8 cellular contexts compared by ENCODE assay signal in the genomic region with DNA sequence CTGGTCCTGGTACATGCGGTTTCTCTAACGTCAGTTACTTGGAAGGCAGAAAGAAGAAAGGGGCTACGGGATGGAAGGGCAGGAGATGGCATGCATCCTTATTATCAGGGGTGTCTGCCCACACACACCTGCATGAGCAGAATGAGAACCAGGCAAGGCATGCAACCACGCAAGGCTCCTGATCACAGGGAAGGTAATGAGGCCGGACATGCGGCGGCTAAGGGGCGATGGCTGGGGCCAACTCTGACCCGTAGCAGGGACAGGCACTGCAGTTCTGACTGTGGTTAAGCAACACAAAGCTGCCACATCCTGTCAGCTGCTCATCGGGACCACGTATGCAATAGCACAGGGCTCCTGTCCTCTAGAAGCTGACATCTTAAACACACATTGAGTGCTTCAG.
DNase-seq lines count a peak whose midpoint lies in the region; TF ChIP-seq lines count a peak whose summit lies in the region.

No MANE protein-coding gene starts in this region.

- H3K9me3 Mint-ChIP-seq in activated T-cell treated with anti-CD3 and anti-CD28 coated beads, Interleukin-2, amount 50 U/mL, for 24 hours: no peaks in the 10 kb centered on the region
- H3K9me3 Mint-ChIP-seq in osteocyte (ENCODE audit: unreplicated experiment): peaks cover 6% of the 10 kb centered on the region

- H3K27ac Mint-ChIP-seq in activated T-cell treated with anti-CD3 and anti-CD28 coated beads, Interleukin-2, amount 50 U/mL, for 24 hours: peak overlapping the region; percentile 88
- peak overlapping the region; percentile 19 for H3K27ac Mint-ChIP-seq in osteocyte (ENCODE audit: unreplicated experiment)

- TF ChIP-seq CTCF in GM20000 (IDR thresholded peaks at IDR 0.05; ENCODE audit: extremely low read depth, missing control alignments) (no peak), osteocyte (IDR thresholded peaks at IDR 0.05) (no peak)

- peak; percentile 27 for DNase-seq in AG08395 (ENCODE audit: low spot score)
- DNase-seq in GM20000 (ENCODE audit: low spot score): peak; percentile 60
- DNase-seq in Jurkat, Clone E6-1 (ENCODE audit: low read depth, low spot score): peak; percentile 78
- peak; percentile 50 for DNase-seq in activated T-cell treated with anti-CD3 and anti-CD28 coated beads, Interleukin-2, amount 50 U/mL, for 24 hours
- DNase-seq in osteocyte (ENCODE audit: extremely low spot score, unreplicated experiment): no peak
- DNase-seq in HPDE6-E6E7 (ENCODE audit: extremely low spot score): no peak
- DNase-seq in epidermal melanocyte (ENCODE audit: insufficient read length, low spot score): no peak
- DNase-seq in NCI-H2171 (lab: John Stamatoyannopoulos, UW): no peak

- H3K4me3 ChIP-seq in Jurkat, Clone E6-1 (ENCODE audit: low read length): no peak overlapping the region

- peaks cover 71% of the 10 kb centered on the region for H3K4me1 Mint-ChIP-seq in activated T-cell treated with anti-CD3 and anti-CD28 coated beads, Interleukin-2, amount 50 U/mL, for 24 hours (ENCODE audit: low read depth)
- peaks cover 21% of the 10 kb centered on the region for H3K4me1 Mint-ChIP-seq in osteocyte (ENCODE audit: unreplicated experiment)

- peak overlapping the region; percentile 23 for H3K4me3 Mint-ChIP-seq in activated T-cell treated with anti-CD3 and anti-CD28 coated beads, Interleukin-2, amount 50 U/mL, for 24 hours
- no peak overlapping the region for H3K4me3 Mint-ChIP-seq in osteocyte (ENCODE audit: unreplicated experiment)

- H3K27me3 Mint-ChIP-seq in activated T-cell treated with anti-CD3 and anti-CD28 coated beads, Interleukin-2, amount 50 U/mL, for 24 hours: no peaks in the 10 kb centered on the region
- H3K27me3 Mint-ChIP-seq in osteocyte (ENCODE audit: unreplicated experiment): no peaks in the 10 kb centered on the region

- H3K36me3 Mint-ChIP-seq in activated T-cell treated with anti-CD3 and anti-CD28 coated beads, Interleukin-2, amount 50 U/mL, for 24 hours (ENCODE audit: low read depth): peaks cover 79% of the 10 kb centered on the region
- peaks cover 26% of the 10 kb centered on the region for H3K36me3 Mint-ChIP-seq in osteocyte (ENCODE audit: unreplicated experiment)

Comparison
In these comparisons a context has a peak if more than half of its experiments do, and no peak if none do; other contexts are left out.
1. DNase-seq: peak in AG08395 (single experiment), GM20000 (single experiment), Jurkat, Clone E6-1 (single experiment) and activated T-cell treated with anti-CD3 and anti-CD28 coated beads, Interleukin-2, amount 50 U/mL, for 24 hours (single experiment); none in osteocyte (single experiment), HPDE6-E6E7 (single experiment), epidermal melanocyte (single experiment) and NCI-H2171 (single experiment).